23 cellular contexts compared by ENCODE assay signal in genomic region chr10:48698971-48699627, GRCh38. TPM values are rescaled to one million over a fixed set of nuclear protein-coding genes. Genes with fewer than 3 reads are reported as not detected.
A peak's percentile ranks its signal among the peaks of the same experiment; 100 is the strongest.
DNase-seq lines count a peak whose midpoint lies in the region; ATAC-seq lines count a peak whose summit lies in the region.
"Had no signal": no experiment of that assay in that cellular context is flagged by ENCODE, and none has a peak within 500 bp of the region (broad histone marks: within the 10 kb centered on the region; RNA-seq: fewer than 3 reads in every experiment).

No MANE protein-coding gene starts in this region.

- H3K36me3 Mint-ChIP-seq in naive B cell, result peaks cover 0 to 21% of the 10 kb centered on the region in 2 donors

- H3K4me3 Mint-ChIP-seq in naive B cell, result peak overlapping the region in 4 of 8 donors; percentile 12 to 51 (median 37)
- H3K4me3 Mint-ChIP-seq: activated naive CD4-positive, alpha-beta T cell treated with anti-CD3 and anti-CD28 coated beads for 36 hours; activated T-cell treated with anti-CD3 and anti-CD28 coated beads, Interleukin-2, amount 50 U/mL, for 4 hours; GM23338 had no signal

- H3K27ac Mint-ChIP-seq in naive B cell, result peak overlapping the region; percentile 6 to 96 (median 92)
- H3K27ac Mint-ChIP-seq: activated naive CD4-positive, alpha-beta T cell treated with anti-CD3 and anti-CD28 coated beads for 36 hours; GM23338 had no signal

- H3K9me3 Mint-ChIP-seq in naive B cell, result no peaks in the 10 kb centered on the region
- H3K9me3 Mint-ChIP-seq: activated naive CD4-positive, alpha-beta T cell treated with anti-CD3 and anti-CD28 coated beads for 36 hours; activated T-cell treated with anti-CD3 and anti-CD28 coated beads, Interleukin-2, amount 50 U/mL, for 4 hours; GM23338 had no signal

- DNase-seq in HT-29 (ENCODE audit: low spot score) (peak; percentile 11), naive B cell (no peak), NCI-H128 (lab: John Stamatoyannopoulos, UW; ENCODE audit: unreplicated experiment) (no peak)
- DNase-seq: activated CD4-positive, CD25-positive, alpha-beta regulatory T cell treated with anti-CD3 and anti-CD28 coated beads, Interleukin-2, amount 50 U/mL, for 72 hours; activated CD8-positive, alpha-beta memory T cell treated with anti-CD3 and anti-CD28 coated beads for 24 hours; activated naive CD4-positive, alpha-beta T cell treated with anti-CD3 and anti-CD28 coated beads for 36 hours; activated T-cell treated with anti-CD3 and anti-CD28 coated beads, Interleukin-2, amount 50 U/mL, for 4 hours; caudate nucleus; COR-L47; foreskin fibroblast; Kasumi-1; NCI-H1048; NCI-H2081; NCI-H510A; stimulated activated CD4-positive, alpha-beta T cell treated with anti-CD3 and anti-CD28 coated beads, Interleukin-4, amount 100 ng/mL, for 1 hour; stomach; trophoblast cell had no signal

- H3K4me1 Mint-ChIP-seq in naive B cell, result peaks cover 84 to 98% (median 97%) of the 10 kb centered on the region in 3 donors
- H3K4me1 Mint-ChIP-seq: GM23338 had no signal

- ATAC-seq in GM18907 (IDR thresholded peaks at IDR 0.05; ENCODE audit: unreplicated experiment), result peak; percentile 71
- ATAC-seq in GM19463 (IDR thresholded peaks at IDR 0.05; ENCODE audit: unreplicated experiment), result peak; percentile 71
- ATAC-seq in naive B cell (ENCODE audit: low read depth in 2 of 2), result no peak
- ATAC-seq in GM21360 (IDR thresholded peaks at IDR 0.05; ENCODE audit: unreplicated experiment), result no peak
- ATAC-seq in GM21528 (IDR thresholded peaks at IDR 0.05; ENCODE audit: low FRiP score, unreplicated experiment), result no peak
- ATAC-seq: activated T-cell treated with anti-CD3 and anti-CD28 coated beads, Interleukin-2, amount 50 U/mL, for 4 hours; GM23338 had no signal

- H3K27me3 Mint-ChIP-seq in naive B cell, result no peaks in the 10 kb centered on the region

RNA-seq across cellular contexts. Expression of gene WDFY4, which starts 14.4 kb away (rescaled TPM):
- 0.10 TPM in 1 of 2 replicates, not detected in the other for total RNA-seq in HT-29 (2014; rRNA removed; shearing (Covaris generic))
- polyA plus RNA-seq in naive B cell (ENCODE audit: low read depth in 6 of 6), result 10 to 100 TPM; 46.5 to 98.0 (median 80.0) TPM
- total RNA-seq: Daoy had no signal
- polyA plus RNA-seq: GM23338 had no signal

Comparison
In these comparisons a context has a peak if more than half of its experiments do, and no peak if none do; other contexts are left out.
1. ATAC-seq: peak in GM18907 (single experiment) and GM19463 (single experiment); none in naive B cell (0 of 2), GM21360 (single experiment) and GM21528 (single experiment).